In genomic region chr18:7946724-7947377, GRCh38 we compare ENCODE assay signal across 1 cellular context.
TF ChIP-seq lines count a peak whose summit lies in the region.

No MANE protein-coding gene starts in this region.

TF ChIP-seq in HEK293, 187 proteins besides CTCF, POLR2A, EP300 and RAD21 (continued from another document):
- no peak for TF ChIP-seq ZNF488 (tag by site-specific recombination; IDR thresholded peaks at IDR 0.05)
- TF ChIP-seq ZNF692 (tag by site-specific recombination; IDR thresholded peaks at IDR 0.05) = peak; percentile 41; the same call in 1 of the 2 replicates
- 0 out of 2 replicates have a peak, but pooled peaks have one; percentile 21 for TF ChIP-seq ZXDB (tag by site-specific recombination; IDR thresholded peaks at IDR 0.05)
- no peak for TF ChIP-seq ZFHX2 (tag by site-specific recombination; conservative IDR thresholded peaks at IDR 0.05)
- 0 out of 2 replicates have a peak, but pooled peaks have one; percentile 25 for TF ChIP-seq ZNF335 (tag by site-specific recombination; conservative IDR thresholded peaks at IDR 0.05)
- no peak for TF ChIP-seq ZNF785 (tag by site-specific recombination; IDR thresholded peaks at IDR 0.05)
- no peak for TF ChIP-seq ZBTB7A (tag by site-specific recombination; IDR thresholded peaks at IDR 0.05; ENCODE audit: low read depth)
- TF ChIP-seq ZNF600 (tag by site-specific recombination; IDR thresholded peaks at IDR 0.05) = 0 out of 2 replicates have a peak, but pooled peaks have one; percentile 22
- 0 out of 2 replicates have a peak, but pooled peaks have one; percentile 48 for TF ChIP-seq ZSCAN30 (tag by site-specific recombination; IDR thresholded peaks at IDR 0.05)
- 0 out of 2 replicates have a peak, but pooled peaks have one; percentile 13 for TF ChIP-seq MZF1 (tag by site-specific recombination; IDR thresholded peaks at IDR 0.05; ENCODE audit: borderline replicate concordance)
